1 cellular context compared by ENCODE assay signal in the genomic region with DNA sequence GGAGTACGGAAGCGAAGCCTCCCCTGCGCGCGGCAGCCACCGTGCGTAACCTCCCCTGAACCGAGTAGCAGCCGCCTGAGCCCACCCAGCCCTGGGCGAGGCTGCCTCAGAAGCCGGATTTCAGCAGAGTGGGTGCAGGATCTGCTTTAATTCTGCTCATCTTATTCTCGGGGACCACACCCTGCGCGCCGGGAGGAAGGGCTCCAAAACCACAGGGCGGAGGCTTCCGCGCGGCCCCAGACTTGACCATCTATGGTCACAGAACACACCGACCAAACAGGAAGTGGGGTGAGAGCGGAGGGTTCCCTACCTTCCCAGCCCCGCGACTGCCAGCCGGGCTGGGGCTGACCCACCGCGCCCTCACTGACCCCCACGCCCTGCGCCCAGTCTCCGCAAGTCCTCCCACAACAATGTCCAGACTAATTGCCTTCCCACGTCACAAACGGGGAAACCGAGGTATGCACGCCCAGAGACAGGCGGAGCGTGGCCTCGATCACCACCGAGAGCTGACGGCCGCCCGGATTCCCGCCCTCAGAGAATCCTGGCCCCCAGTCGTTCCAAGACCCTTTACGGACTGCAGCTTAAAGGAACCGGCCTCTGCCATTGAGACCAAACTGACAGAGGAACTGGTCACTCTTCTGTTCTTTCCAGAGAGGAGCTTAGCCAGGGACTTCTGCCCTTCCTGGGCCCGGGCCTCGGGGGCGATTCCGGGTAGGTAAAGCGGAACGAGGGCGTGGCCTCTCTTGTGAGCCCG.
TF ChIP-seq lines count a peak whose summit lies in the region.

No MANE protein-coding gene starts in this region.

TF ChIP-seq in H1, 55 proteins besides CTCF, POLR2A, EP300 and RAD21:
- 0 out of 2 replicates have a peak, but pooled peaks have one; percentile 19 for TF ChIP-seq RBBP5 (IDR thresholded peaks at IDR 0.05; ENCODE audit: borderline replicate concordance, low read depth, low read length)
- TF ChIP-seq TEAD4 (IDR thresholded peaks at IDR 0.05; ENCODE audit: low read depth, low read length), result 0 out of 2 replicates have a peak, but pooled peaks have one; percentile 5
- peak; percentile 86 for TF ChIP-seq TAF7 (optimal IDR thresholded peaks at IDR 0.05; ENCODE audit: borderline replicate concordance, low read depth, low read length)
- TF ChIP-seq, protein P1, sequence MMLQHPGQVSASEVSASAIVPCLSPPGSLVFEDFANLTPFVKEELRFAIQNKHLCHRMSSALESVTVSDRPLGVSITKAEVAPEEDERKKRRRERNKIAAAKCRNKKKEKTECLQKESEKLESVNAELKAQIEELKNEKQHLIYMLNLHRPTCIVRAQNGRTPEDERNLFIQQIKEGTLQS (IDR thresholded peaks at IDR 0.05; ENCODE audit: insufficient read depth, low read depth, low read length), result no peak
- peak; percentile 78 for TF ChIP-seq TAF1 (IDR thresholded peaks at IDR 0.05; ENCODE audit: low read depth, low read length)
- peak; percentile 33 for TF ChIP-seq ASH2L (IDR thresholded peaks at IDR 0.05; ENCODE audit: low read length)
- 0 out of 4 replicates have a peak, but pooled peaks of 1 of the 2 experiments have one; percentile 38 for TF ChIP-seq SIN3A (conservative IDR thresholded peaks at IDR 0.05 in 1 of 2, IDR thresholded peaks at IDR 0.05 in 1 of 2; ENCODE audit: low read depth in 1 of 2, low read length in 2 of 2)
- peak; percentile 88 for TF ChIP-seq POLR2AphosphoS5 (IDR thresholded peaks at IDR 0.05; ENCODE audit: low read depth, low read length)
- peak in 1 of 2 experiments; percentile 81; a peak in 1 of 4 replicates for TF ChIP-seq HDAC2 (IDR thresholded peaks at IDR 0.05; ENCODE audit: borderline replicate concordance in 1 of 2, low read depth in 2 of 2, low read length in 2 of 2)
- peak; percentile 57; the same call in 1 of the 2 replicates for TF ChIP-seq SP4 (IDR thresholded peaks at IDR 0.05; ENCODE audit: low read length)
- no peak for TF ChIP-seq SAP30 (IDR thresholded peaks at IDR 0.05; ENCODE audit: insufficient read depth, insufficient replicate concordance, low read length)
- no peak for TF ChIP-seq POU5F1 (IDR thresholded peaks at IDR 0.05; ENCODE audit: low read depth, low read length)
- no peak for TF ChIP-seq SIX5 (IDR thresholded peaks at IDR 0.05; ENCODE audit: low read depth, low read length)
- 0 out of 2 replicates have a peak, but pooled peaks have one; percentile 30 for TF ChIP-seq CREB1 (IDR thresholded peaks at IDR 0.05)
- peak; percentile 82 for TF ChIP-seq TBP (IDR thresholded peaks at IDR 0.05; ENCODE audit: low read depth, low read length)
- TF ChIP-seq PHF8 (conservative IDR thresholded peaks at IDR 0.05; ENCODE audit: low read depth, low read length), result peak; percentile 87
- peak; percentile 97 for TF ChIP-seq SRF (IDR thresholded peaks at IDR 0.05; ENCODE audit: low read depth, low read length)
- TF ChIP-seq YY1 (IDR thresholded peaks at IDR 0.05; ENCODE audit: low read depth, low read length), result no peak
- no peak for TF ChIP-seq RNF2 (IDR thresholded peaks at IDR 0.05; ENCODE audit: borderline replicate concordance, low read depth, low read length, missing control alignments, poor library complexity, severe bottlenecking)
- TF ChIP-seq, protein P2, sequence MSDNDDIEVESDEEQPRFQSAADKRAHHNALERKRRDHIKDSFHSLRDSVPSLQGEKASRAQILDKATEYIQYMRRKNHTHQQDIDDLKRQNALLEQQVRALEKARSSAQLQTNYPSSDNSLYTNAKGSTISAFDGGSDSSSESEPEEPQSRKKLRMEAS (IDR thresholded peaks at IDR 0.05), result peak; percentile 56
- TF ChIP-seq, protein P3, sequence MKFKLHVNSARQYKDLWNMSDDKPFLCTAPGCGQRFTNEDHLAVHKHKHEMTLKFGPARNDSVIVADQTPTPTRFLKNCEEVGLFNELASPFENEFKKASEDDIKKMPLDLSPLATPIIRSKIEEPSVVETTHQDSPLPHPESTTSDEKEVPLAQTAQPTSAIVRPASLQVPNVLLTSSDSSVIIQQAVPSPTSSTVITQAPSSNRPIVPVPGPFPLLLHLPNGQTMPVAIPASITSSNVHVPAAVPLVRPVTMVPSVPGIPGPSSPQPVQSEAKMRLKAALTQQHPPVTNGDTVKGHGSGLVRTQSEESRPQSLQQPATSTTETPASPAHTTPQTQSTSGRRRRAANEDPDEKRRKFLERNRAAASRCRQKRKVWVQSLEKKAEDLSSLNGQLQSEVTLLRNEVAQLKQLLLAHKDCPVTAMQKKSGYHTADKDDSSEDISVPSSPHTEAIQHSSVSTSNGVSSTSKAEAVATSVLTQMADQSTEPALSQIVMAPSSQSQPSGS (IDR thresholded peaks at IDR 0.05; ENCODE audit: low read length), result peak; percentile 55
- TF ChIP-seq SP1 (IDR thresholded peaks at IDR 0.05; ENCODE audit: low read depth, low read length), result no peak
- peak; percentile 65 for TF ChIP-seq CTBP2 (IDR thresholded peaks at IDR 0.05; ENCODE audit: borderline replicate concordance, insufficient read depth, insufficient read length, low read length)
